Comparison of ENCODE assay signal across 8 cellular contexts in genomic region chr2:177164584-177165052, GRCh38.
DNase-seq lines count a peak whose midpoint lies in the region; ATAC-seq and TF ChIP-seq lines count a peak whose summit lies in the region.

No MANE protein-coding gene starts in this region.

- peak; percentile 38 for TF ChIP-seq POLR2A in GM19099 (IDR thresholded peaks at IDR 0.05; ENCODE audit: extremely low read depth, insufficient read length, low read depth)

- ATAC-seq in HG03460 (IDR thresholded peaks at IDR 0.05; ENCODE audit: unreplicated experiment) = peak; percentile 50

- DNase-seq in AML-193 (lab: John Stamatoyannopoulos, UW) (peak; percentile 58 to 78), NCI-H748 (lab: John Stamatoyannopoulos, UW; ENCODE audit: unreplicated experiment) (peak; percentile 91), medulla oblongata (ENCODE audit: extremely low spot score) (peak; percentile 98)
- peak; percentile 80 to 86 for DNase-seq in activated CD4-positive, alpha-beta T cell treated with anti-CD3 and anti-CD28 coated beads, Interleukin-2, amount 50 U/mL, for 48 hours
- peak; percentile 76 for DNase-seq in effector CD4-positive, alpha-beta T cell
- DNase-seq in stimulated activated CD4-positive, alpha-beta T cell treated with anti-CD3 and anti-CD28 coated beads, TNF-alpha, amount 100 ng/mL, for 4 hours (ENCODE audit: low read depth in 3 of 3) = peak; percentile 39 to 69 (median 62)

Comparison
In these comparisons a context has a peak if more than half of its experiments do, and no peak if none do; other contexts are left out.
1. Peak in every context shown above with its lines: DNase-seq and ATAC-seq.